10 cellular contexts compared by ENCODE assay signal in genomic region chr16:88701541-88702363, GRCh38. TPM values are rescaled to one million over a fixed set of nuclear protein-coding genes. Genes with fewer than 3 reads are reported as not detected.
A peak's percentile ranks its signal among the peaks of the same experiment; 100 is the strongest.
DNase-seq lines count a peak whose midpoint lies in the region; ATAC-seq, FAIRE-seq and TF ChIP-seq lines count a peak whose summit lies in the region.
"Had no signal": no experiment of that assay in that cellular context is flagged by ENCODE, and none has a peak within 500 bp of the region (broad histone marks: within the 10 kb centered on the region; RNA-seq: fewer than 3 reads in every experiment).

No MANE protein-coding gene starts in this region.

- no peaks in the 10 kb centered on the region for H4K20me1 ChIP-seq in OCI-LY1 (ENCODE audit: insufficient read depth, low read length)
- no peaks in the 10 kb centered on the region for H4K20me1 ChIP-seq in GM12878 (ENCODE audit: control insufficient read depth, insufficient read depth)

- H3F3A ChIP-seq in OCI-LY1 (ENCODE audit: insufficient read depth, low read length) = no peaks in the 10 kb centered on the region

- no peak for TF ChIP-seq CTCF in CD4-positive, alpha-beta T cell (IDR thresholded peaks at IDR 0.05)
- TF ChIP-seq CTCF in OCI-LY1 (IDR thresholded peaks at IDR 0.05; ENCODE audit: low read length) (no peak), GM12878 (IDR thresholded peaks at IDR 0.05 in 2 of 3, conservative IDR thresholded peaks at IDR 0.05 in 1 of 3; ENCODE audit: control insufficient read depth in 2 of 3, extremely low read depth in 1 of 3, insufficient read depth in 1 of 3, low read depth in 3 of 3, low read length in 3 of 3) (no peak), natural killer cell (IDR thresholded peaks at IDR 0.05) (no peak)

- peaks cover 71% of the 10 kb centered on the region for H3K4me1 Mint-ChIP-seq in CD4-positive, alpha-beta T cell (ENCODE audit: low read depth)
- H3K4me1 Mint-ChIP-seq in natural killer cell = peaks cover 53 to 70% of the 10 kb centered on the region in 2 donors

- H3K79me2 ChIP-seq in OCI-LY1 (ENCODE audit: insufficient read depth, low read length) (no peaks in the 10 kb centered on the region), GM12878 (ENCODE audit: control insufficient read depth, insufficient read depth, low read length) (peaks cover 44% of the 10 kb centered on the region)

- H2AFZ ChIP-seq in OCI-LY1 (ENCODE audit: low read length) (no peak overlapping the region), GM12878 (ENCODE audit: control insufficient read depth, low read depth, low read length) (no peak overlapping the region)

- BruUV-seq in GM12878 (replicated peaks; lab: Mats Ljungman, UMichigan) = no TSS peak

- H3K4me2 ChIP-seq in OCI-LY1 (ENCODE audit: low read length) = peak overlapping the region; percentile 52
- peak overlapping the region; percentile 95 for H3K4me2 ChIP-seq in GM12878 (ENCODE audit: control insufficient read depth, insufficient read depth)

- intact Hi-C loops in CD4-positive, alpha-beta T cell (cut with DNase I, micrococcal nuclease) = loop anchor here (1.0 to 10.0 kb wide), 7 partner anchors 15 to 1273 kb away; partner anchors contain the start of genes CYBA (in 1 of the 2), MVD (in 1 of the 2), SNAI3 (in 1 of the 2) and ZC3H18 (in 1 of the 2)
- intact Hi-C loops in GM12878 (cut with micrococcal nuclease; ENCODE audit: unreplicated experiment) = loop anchor here (1.0 kb wide), 1 partner anchor 20 kb away; no protein-coding TSS in a partner anchor
- intact Hi-C loops in natural killer cell (cut with micrococcal nuclease) = loop anchor here (1.0 to 5.0 kb wide), 6 partner anchors 15 to 244 kb away; partner anchors contain the start of genes CYBA, IL17C, MVD and SNAI3

- peaks cover 58% of the 10 kb centered on the region for H3K36me3 Mint-ChIP-seq in CD4-positive, alpha-beta T cell (ENCODE audit: low read depth)
- no peaks in the 10 kb centered on the region for H3K36me3 Mint-ChIP-seq in natural killer cell

- no peak for ATAC-seq in CD4-positive, alpha-beta T cell (ENCODE audit: poor library complexity)
- ATAC-seq in GM12878 (no peak), natural killer cell (no peak), GM19324 (IDR thresholded peaks at IDR 0.05; ENCODE audit: low FRiP score, unreplicated experiment) (no peak), HG03571 (IDR thresholded peaks at IDR 0.05; ENCODE audit: unreplicated experiment) (no peak)

- 43% methylated on average over 32 of the region's 32 CpGs for WGBS in GM12878 (ENCODE audit: insufficient coverage, insufficient replicate concordance, low lambda C conversion rate, missing lambda C conversion rate)

- SMC1A ChIA-PET in GM12878 (lab: Charles Lee; ENCODE audit: uncharacterized antibody, unreplicated experiment) = interaction anchor here (1.3 to 2.9 kb wide), 3 partner anchors 14 to 130 kb away, joined by 3 to 13 read pairs (median 7); no protein-coding TSS in a partner anchor

- TF ChIP-seq EP300 in GM12878 (IDR thresholded peaks at IDR 0.05; ENCODE audit: borderline replicate concordance in 1 of 2, control insufficient read depth in 1 of 2, low read depth in 2 of 2, low read length in 2 of 2) = no peak

- in situ Hi-C loops in GM12878 (cut with MboI) = no loop called here

- POLR2A ChIA-PET in CD4-positive, alpha-beta T cell (lab: Charles Lee) = interaction anchor here (1.0 to 8.2 kb wide), 14 partner anchors 9 to 516 kb away, joined by 4 to 71 read pairs (median 12); partner anchors contain the start of genes GALNS, IL17C, MVD and SNAI3
- POLR2A ChIA-PET in GM12878 (lab: Charles Lee) = interaction anchor here (0.6 to 2.3 kb wide), 5 partner anchors 15 to 131 kb away, joined by 3 to 6 read pairs (median 5); partner anchors contain the start of genes MVD and SNAI3

- no peak for TF ChIP-seq RAD21 in GM12878 (IDR thresholded peaks at IDR 0.05; ENCODE audit: insufficient read depth, low read depth, low read length)

- no peaks in the 10 kb centered on the region for H3K27me3 ChIP-seq in CD4-positive, alpha-beta T cell (ENCODE audit: control insufficient read depth, insufficient read depth, low read length)
- 0 out of 2 replicates have a peak, but pooled peaks cover 5% of the 10 kb centered on the region for H3K27me3 ChIP-seq in OCI-LY1 (ENCODE audit: insufficient read depth, low read length)
- no peaks in the 10 kb centered on the region for H3K27me3 ChIP-seq in GM12878 (replicated peaks in 1 of 2; ENCODE audit: control insufficient read depth in 2 of 2, insufficient read depth in 2 of 2, low read length in 1 of 2)
- H3K27me3 ChIP-seq: testis had no signal

- peak overlapping the region; percentile 46 for H3K4me3 ChIP-seq in OCI-LY1 (ENCODE audit: low read depth, low read length, poor library complexity, severe bottlenecking)
- H3K4me3 ChIP-seq in GM12878 = peak overlapping the region; percentile 90
- H3K4me3 ChIP-seq: testis had no signal

- H3K27ac ChIP-seq in CD4-positive, alpha-beta T cell (ENCODE audit: low read depth, low read length) = peak overlapping the region; percentile 96
- H3K27ac ChIP-seq in OCI-LY1 (ENCODE audit: low read depth, low read length, poor library complexity, severe bottlenecking) (no peak overlapping the region), GM12878 (ENCODE audit: control insufficient read depth, insufficient read depth) (peak overlapping the region; percentile 90)
- H3K27ac ChIP-seq: testis had no signal

- DNase-seq in CD4-positive, alpha-beta T cell = peak in 1 of 10 experiments; percentile 22
- DNase-seq in GM12878 (ENCODE audit: low read depth, low spot score) = no peak
- DNase-seq in natural killer cell = no peak
- no peak for DNase-seq in GM12891 (ENCODE audit: insufficient read length, low spot score)
- DNase-seq in SKM-1 (lab: John Stamatoyannopoulos, UW; ENCODE audit: unreplicated experiment) = no peak
- DNase-seq: DMS 273 treated with DMSO at 0.1 percent for 48 hours had no signal

- RAD21 ChIA-PET in GM12878 (lab: Charles Lee; ENCODE audit: unreplicated experiment) = interaction anchor here (1.0 to 2.5 kb wide), 3 partner anchors 16 to 516 kb away, joined by 3 to 10 read pairs (median 3); partner anchors contain the start of gene ZNF778

- peak overlapping the region; percentile 100 for H3K27ac Mint-ChIP-seq in CD4-positive, alpha-beta T cell
- H3K27ac Mint-ChIP-seq in natural killer cell = peak overlapping the region; percentile 89 to 96

- H3K9me3 ChIP-seq in CD4-positive, alpha-beta T cell (ENCODE audit: control insufficient read depth, low read length) = no peaks in the 10 kb centered on the region
- H3K9me3 ChIP-seq in OCI-LY1 (ENCODE audit: low read length) (no peaks in the 10 kb centered on the region), GM12878 (replicated peaks; ENCODE audit: control insufficient read depth, insufficient read depth, low read length) (no peaks in the 10 kb centered on the region)
- H3K9me3 ChIP-seq: testis had no signal

- no peaks in the 10 kb centered on the region for H3K27me3 Mint-ChIP-seq in CD4-positive, alpha-beta T cell
- H3K27me3 Mint-ChIP-seq in natural killer cell (ENCODE audit: low read depth in 2 of 2) = no peaks in the 10 kb centered on the region

- no peak for FAIRE-seq in GM12878 (lab: Jason Lieb, UNC)
- FAIRE-seq in GM12891 (lab: Jason Lieb, UNC) = no peak

- no peaks in the 10 kb centered on the region for H3K9me3 Mint-ChIP-seq in CD4-positive, alpha-beta T cell
- H3K9me3 Mint-ChIP-seq in natural killer cell = no peaks in the 10 kb centered on the region

- TF ChIP-seq POLR2A in GM12878 (IDR thresholded peaks at IDR 0.05; ENCODE audit: low read depth, low read length) (no peak), GM12891 (IDR thresholded peaks at IDR 0.05; ENCODE audit: low read depth, low read length) (no peak)

- H3K4me1 ChIP-seq in OCI-LY1 (ENCODE audit: insufficient read depth, low read length, severe bottlenecking) (peaks cover 47% of the 10 kb centered on the region), GM12878 (ENCODE audit: control insufficient read depth, insufficient read depth, low read length) (peaks cover 56% of the 10 kb centered on the region)

- H3K4me3 Mint-ChIP-seq in CD4-positive, alpha-beta T cell = peak overlapping the region; percentile 99
- peak overlapping the region; percentile 94 for H3K4me3 Mint-ChIP-seq in natural killer cell

- no peaks in the 10 kb centered on the region for H3K9me2 ChIP-seq in OCI-LY1 (ENCODE audit: low read depth, low read length)

- peaks cover 7% of the 10 kb centered on the region; the same call in 1 of the 2 replicates for H3K36me3 ChIP-seq in OCI-LY1 (ENCODE audit: insufficient read depth, low read length)
- peaks cover 0 to 7% of the 10 kb centered on the region in 2 experiments; a peak in 2 of 4 replicates for H3K36me3 ChIP-seq in GM12878 (ENCODE audit: control insufficient read depth in 2 of 2, insufficient read depth in 2 of 2, low read length in 1 of 2)

- CTCF ChIA-PET in CD4-positive, alpha-beta T cell (lab: Charles Lee) = interaction anchor here (0.7 to 2.6 kb wide), 4 partner anchors 17 to 80 kb away, joined by 3 to 14 read pairs (median 3); no protein-coding TSS in a partner anchor
- CTCF ChIA-PET in GM12878 (lab: Yijun Ruan, JAX) = interaction anchor here (0.5 to 3.3 kb wide), 11 partner anchors 14 to 515 kb away, joined by 3 to 26 read pairs (median 6); partner anchors contain the start of gene MVD

- H3K9ac ChIP-seq in OCI-LY1 (ENCODE audit: low read length) (peak overlapping the region; percentile 28; the same call in 1 of the 2 replicates), GM12878 (ENCODE audit: control insufficient read depth, insufficient read depth, low read length) (peak overlapping the region; percentile 75)

RNA-seq across cellular contexts. Expression of gene RNF166, which starts 4.5 kb away (rescaled TPM):
- total RNA-seq in CD4-positive, alpha-beta T cell = 100 to 1,000 TPM; 334 to 355 TPM
- 28.0 and 31.3 TPM in 2 replicates for total RNA-seq in GM12878 (2013; cell fraction: nucleolus; rRNA removed)
- total RNA-seq in GM12878 (2014; rRNA removed) (23.3 and 26.4 TPM in 2 replicates), GM12878 (2014; rRNA removed; fragmentation: Illumina TruSeq; extraction: Trizol) (5.2 and 6.4 TPM in 2 replicates), GM12878 (2021) (24.5 and 29.8 TPM in 2 replicates), natural killer cell (100 to 1,000 TPM; 459 to 712 (median 501) TPM)
- 4.3 TPM for polyA plus RNA-seq in GM12878 (2011; ENCODE audit: low read depth)
- polyA plus RNA-seq in GM12878 (2011; rRNA removed) (4.8 and 8.3 TPM in 2 replicates), GM12878 (2014; fragmentation: Illumina TruSeq; extraction: Trizol) (1.7 and 5.3 TPM in 2 replicates), GM12878 (2014; fragmentation: Nextera tagmentation; extraction: Ambion mirVana) (1 to 10 TPM in 1 of 2 experiments, under 1 TPM in 1; 0.48 to 1.3 TPM), GM12878 (2014; rRNA removed) (32.8 and 35.2 TPM in 2 replicates), GM12878 (2016; fragmentation: Nextera tagmentation; extraction: Ambion mirVana) (10 to 100 TPM; 15.8 to 16.5 TPM)
- 10.1 and 17.1 TPM in 2 replicates for polyA plus RNA-seq in GM12878 (2011; cell fraction: cytosol; rRNA removed)
- polyA plus RNA-seq in GM12878 (2011; cell fraction: nucleus; rRNA removed) = 112 and 135 TPM in 2 replicates
- 10.8 and 13.5 TPM in 2 replicates for polyA plus RNA-seq in GM12878 (2012)
- polyA minus RNA-seq in GM12878 (2011; rRNA and poly(A)+ RNA removed) = 4.8 and 16.4 TPM in 2 replicates
- polyA minus RNA-seq in GM12878 (2011; cell fraction: cytosol; rRNA and poly(A)+ RNA removed) = 9.6 and 9.8 TPM in 2 replicates
- 22.8 and 28.5 TPM in 2 replicates for polyA minus RNA-seq in GM12878 (2011; cell fraction: nucleus; rRNA and poly(A)+ RNA removed)
- 10.1 TPM for polyA plus RNA-seq in GM12891 (2012; ENCODE audit: low read depth, missing spikeins)

RNA-seq across cellular contexts. Expression of gene CTU2, which starts 4.6 kb away (rescaled TPM):
- 10 to 100 TPM; 39.3 to 44.0 TPM for total RNA-seq in CD4-positive, alpha-beta T cell
- total RNA-seq in GM12878 (2013; cell fraction: nucleolus; rRNA removed) = 16.7 and 18.4 TPM in 2 replicates
- 17.8 and 23.3 TPM in 2 replicates for total RNA-seq in GM12878 (2014; rRNA removed)
- 11.0 and 12.2 TPM in 2 replicates for total RNA-seq in GM12878 (2014; rRNA removed; fragmentation: Illumina TruSeq; extraction: Trizol)
- 44.5 and 48.5 TPM in 2 replicates for total RNA-seq in GM12878 (2021)
- 12.3 TPM for polyA plus RNA-seq in GM12878 (2011; ENCODE audit: low read depth)
- polyA plus RNA-seq in GM12878 (2011; rRNA removed) = 6.8 and 13.2 TPM in 2 replicates
- polyA plus RNA-seq in GM12878 (2011; cell fraction: cytosol; rRNA removed) = 20.3 and 30.6 TPM in 2 replicates
- polyA plus RNA-seq in GM12878 (2011; cell fraction: nucleus; rRNA removed) = 47.9 and 63.5 TPM in 2 replicates
- 12.7 and 17.5 TPM in 2 replicates for polyA plus RNA-seq in GM12878 (2012)
- polyA plus RNA-seq in GM12878 (2014; fragmentation: Illumina TruSeq; extraction: Trizol) = 1.5 and 5.6 TPM in 2 replicates
- polyA plus RNA-seq in GM12878 (2014; fragmentation: Nextera tagmentation; extraction: Ambion mirVana) = 1 to 10 TPM in 1 of 2 experiments, under 1 TPM in 1; 0.32 to 4.0 TPM
- 31.2 and 38.9 TPM in 2 replicates for polyA plus RNA-seq in GM12878 (2014; rRNA removed)
- 10 to 100 TPM; 33.2 to 43.4 TPM for polyA plus RNA-seq in GM12878 (2016; fragmentation: Nextera tagmentation; extraction: Ambion mirVana)
- 6.7 and 19.8 TPM in 2 replicates for polyA minus RNA-seq in GM12878 (2011; rRNA and poly(A)+ RNA removed)
- 14.7 and 16.6 TPM in 2 replicates for polyA minus RNA-seq in GM12878 (2011; cell fraction: cytosol; rRNA and poly(A)+ RNA removed)
- 15.8 and 23.2 TPM in 2 replicates for polyA minus RNA-seq in GM12878 (2011; cell fraction: nucleus; rRNA and poly(A)+ RNA removed)
- 10 to 100 TPM; 36.6 to 43.3 (median 39.9) TPM for total RNA-seq in natural killer cell
- 13.8 TPM for polyA plus RNA-seq in GM12891 (2012; ENCODE audit: low read depth, missing spikeins)

RNA-seq across cellular contexts. Expression of gene SNAI3, which starts 15.4 kb away (rescaled TPM):
- total RNA-seq in CD4-positive, alpha-beta T cell = 1 to 10 TPM; 3.0 to 3.5 TPM
- total RNA-seq in GM12878 (2013; cell fraction: nucleolus; rRNA removed) = 2.4 and 3.1 TPM in 2 replicates
- total RNA-seq in GM12878 (2014; rRNA removed) (4.7 and 6.5 TPM in 2 replicates), GM12878 (2014; rRNA removed; fragmentation: Illumina TruSeq; extraction: Trizol) (1.2 and 1.7 TPM in 2 replicates), GM12878 (2021) (5.7 and 7.4 TPM in 2 replicates), natural killer cell (1 to 10 TPM; 8.2 to 9.2 (median 8.4) TPM)
- polyA plus RNA-seq in GM12878 (2011; ENCODE audit: low read depth) = 1.5 TPM
- polyA plus RNA-seq in GM12878 (2011; rRNA removed) (0.53 and 1.5 TPM in 2 replicates), GM12878 (2014; fragmentation: Illumina TruSeq; extraction: Trizol) (0.10 and 1.4 TPM in 2 replicates), GM12878 (2014; fragmentation: Nextera tagmentation; extraction: Ambion mirVana) (under 1 TPM; 0.21 to 0.26 TPM), GM12878 (2014; rRNA removed) (4.3 and 6.6 TPM in 2 replicates), GM12878 (2016; fragmentation: Nextera tagmentation; extraction: Ambion mirVana) (1 to 10 TPM; 6.2 to 7.1 TPM)
- polyA plus RNA-seq in GM12878 (2011; cell fraction: cytosol; rRNA removed) = 2.0 and 3.2 TPM in 2 replicates
- polyA plus RNA-seq in GM12878 (2011; cell fraction: nucleus; rRNA removed) = 4.2 TPM in 2 replicates
- 2.6 and 2.8 TPM in 2 replicates for polyA plus RNA-seq in GM12878 (2012)
- 1.1 and 2.2 TPM in 2 replicates for polyA minus RNA-seq in GM12878 (2011; rRNA and poly(A)+ RNA removed)
- 2.3 and 2.4 TPM in 2 replicates for polyA minus RNA-seq in GM12878 (2011; cell fraction: cytosol; rRNA and poly(A)+ RNA removed)
- 0.97 and 2.1 TPM in 2 replicates for polyA minus RNA-seq in GM12878 (2011; cell fraction: nucleus; rRNA and poly(A)+ RNA removed)
- 2.0 TPM for polyA plus RNA-seq in GM12891 (2012; ENCODE audit: low read depth, missing spikeins)

RNA-seq across cellular contexts. Expression of gene MVD, which starts 38.9 kb away (rescaled TPM):
- 10 to 100 TPM; 74.2 to 76.9 TPM for total RNA-seq in CD4-positive, alpha-beta T cell
- 81.8 and 88.4 TPM in 2 replicates for total RNA-seq in GM12878 (2013; cell fraction: nucleolus; rRNA removed)
- total RNA-seq in GM12878 (2014; rRNA removed) = 101 and 104 TPM in 2 replicates
- total RNA-seq in GM12878 (2014; rRNA removed; fragmentation: Illumina TruSeq; extraction: Trizol) = 45.0 and 50.0 TPM in 2 replicates
- 132 and 147 TPM in 2 replicates for total RNA-seq in GM12878 (2021)
- 21.0 TPM for polyA plus RNA-seq in GM12878 (2011; ENCODE audit: low read depth)
- polyA plus RNA-seq in GM12878 (2011; rRNA removed) = 15.5 and 41.4 TPM in 2 replicates
- polyA plus RNA-seq in GM12878 (2011; cell fraction: cytosol; rRNA removed) = 53.9 and 79.5 TPM in 2 replicates
- 293 and 318 TPM in 2 replicates for polyA plus RNA-seq in GM12878 (2011; cell fraction: nucleus; rRNA removed)
- polyA plus RNA-seq in GM12878 (2012) = 91.8 and 107 TPM in 2 replicates
- 8.4 and 28.9 TPM in 2 replicates for polyA plus RNA-seq in GM12878 (2014; fragmentation: Illumina TruSeq; extraction: Trizol)
- polyA plus RNA-seq in GM12878 (2014; fragmentation: Nextera tagmentation; extraction: Ambion mirVana) = 1 to 10 TPM; 5.0 to 6.8 TPM
- polyA plus RNA-seq in GM12878 (2014; rRNA removed) = 80.1 and 95.9 TPM in 2 replicates
- 10 to 100 TPM; 80.5 to 85.4 TPM for polyA plus RNA-seq in GM12878 (2016; fragmentation: Nextera tagmentation; extraction: Ambion mirVana)
- polyA minus RNA-seq in GM12878 (2011; rRNA and poly(A)+ RNA removed) = 18.5 and 44.7 TPM in 2 replicates
- polyA minus RNA-seq in GM12878 (2011; cell fraction: cytosol; rRNA and poly(A)+ RNA removed) = 25.0 and 33.1 TPM in 2 replicates
- polyA minus RNA-seq in GM12878 (2011; cell fraction: nucleus; rRNA and poly(A)+ RNA removed) = 39.9 and 52.2 TPM in 2 replicates
- 100 to 1,000 TPM; 176 to 271 (median 185) TPM for total RNA-seq in natural killer cell
- polyA plus RNA-seq in GM12891 (2012; ENCODE audit: low read depth, missing spikeins) = 85.4 TPM

RNA-seq across cellular contexts. Expression of gene CYBA, which starts 50.9 kb away (rescaled TPM):
- total RNA-seq in CD4-positive, alpha-beta T cell = 100 to 1,000 TPM; 292 to 294 TPM
- total RNA-seq in GM12878 (2013; cell fraction: nucleolus; rRNA removed) = 178 and 189 TPM in 2 replicates
- 531 and 598 TPM in 2 replicates for total RNA-seq in GM12878 (2014; rRNA removed)
- total RNA-seq in GM12878 (2014; rRNA removed; fragmentation: Illumina TruSeq; extraction: Trizol) = 114 and 132 TPM in 2 replicates
- 373 and 384 TPM in 2 replicates for total RNA-seq in GM12878 (2021)
- polyA plus RNA-seq in GM12878 (2011; ENCODE audit: low read depth) = 92.9 TPM
- 29.3 and 78.7 TPM in 2 replicates for polyA plus RNA-seq in GM12878 (2011; rRNA removed)
- polyA plus RNA-seq in GM12878 (2011; cell fraction: cytosol; rRNA removed) = 257 and 379 TPM in 2 replicates
- 417 and 477 TPM in 2 replicates for polyA plus RNA-seq in GM12878 (2011; cell fraction: nucleus; rRNA removed)
- 413 and 478 TPM in 2 replicates for polyA plus RNA-seq in GM12878 (2012)
- 7.9 and 53.2 TPM in 2 replicates for polyA plus RNA-seq in GM12878 (2014; fragmentation: Illumina TruSeq; extraction: Trizol)
- polyA plus RNA-seq in GM12878 (2014; fragmentation: Nextera tagmentation; extraction: Ambion mirVana) = under 1 TPM; 0.55 to 0.66 TPM
- 551 and 668 TPM in 2 replicates for polyA plus RNA-seq in GM12878 (2014; rRNA removed)
- polyA plus RNA-seq in GM12878 (2016; fragmentation: Nextera tagmentation; extraction: Ambion mirVana) = 100 to 1,000 TPM; 462 to 477 TPM
- 55.5 and 207 TPM in 2 replicates for polyA minus RNA-seq in GM12878 (2011; rRNA and poly(A)+ RNA removed)
- 88.6 and 114 TPM in 2 replicates for polyA minus RNA-seq in GM12878 (2011; cell fraction: cytosol; rRNA and poly(A)+ RNA removed)
- 55.1 and 94.4 TPM in 2 replicates for polyA minus RNA-seq in GM12878 (2011; cell fraction: nucleus; rRNA and poly(A)+ RNA removed)
- 1,000 to 10,000 TPM; 1,001 to 1,351 (median 1,051) TPM for total RNA-seq in natural killer cell
- 416 TPM for polyA plus RNA-seq in GM12891 (2012; ENCODE audit: low read depth, missing spikeins)

Comparison
In these comparisons a context has a peak if more than half of its experiments do, and no peak if none do; other contexts are left out.
1. RNA of gene RNF166, which starts 4.5 kb away (total RNA-seq): 459 to 712 TPM in natural killer cell and 334 to 355 TPM in CD4-positive, alpha-beta T cell; 5.2 to 31.3 TPM in GM12878; every median in the first group is over 10 times any median in the second.